ENCODE assay signal across 9 cellular contexts in the genomic region with DNA sequence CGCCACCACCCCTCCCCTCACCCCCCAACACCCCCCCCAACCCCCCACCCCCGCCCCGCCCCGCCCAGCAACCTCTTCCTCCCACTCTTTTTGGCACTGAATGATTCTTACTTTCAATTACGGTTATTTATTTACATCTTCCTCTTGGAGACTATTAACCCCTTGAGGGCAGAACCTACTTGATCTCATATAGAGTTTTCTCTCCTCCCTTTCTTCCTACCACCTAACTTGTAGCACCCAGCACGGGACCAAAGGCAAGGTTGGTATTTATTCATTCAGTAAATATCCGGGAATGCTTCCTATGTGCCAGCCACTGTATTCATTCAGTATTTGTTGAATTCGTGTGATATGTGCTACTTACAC. TPM values are rescaled to one million over a fixed set of nuclear protein-coding genes. Genes with fewer than 3 reads are reported as not detected.
DNase-seq lines count a peak whose midpoint lies in the region; TF ChIP-seq lines count a peak whose summit lies in the region.
"Had no signal": no experiment of that assay in that cellular context is flagged by ENCODE, and none has a peak within 500 bp of the region (broad histone marks: within the 10 kb centered on the region; RNA-seq: fewer than 3 reads in every experiment).

No MANE protein-coding gene starts in this region.

- H3K27me3 ChIP-seq in H9 (ENCODE audit: insufficient read depth, low read length) (peaks cover 12% of the 10 kb centered on the region; the same call in 1 of the 2 replicates), esophagus squamous epithelium (peaks cover 0 to 4% (median 0%) of the 10 kb centered on the region in 4 donors), sigmoid colon (no peaks in the 10 kb centered on the region)

- H3K79me1 ChIP-seq in H9 (ENCODE audit: insufficient read depth, low read depth, low read length, poor library complexity, severe bottlenecking) = no peaks in the 10 kb centered on the region

- peaks cover 40% of the 10 kb centered on the region for H3K27me3 Mint-ChIP-seq in H9 (ENCODE audit: low read depth)

- H3K4ac ChIP-seq in H9 (ENCODE audit: low read depth, low read length) = no peak overlapping the region

- H2BK20ac ChIP-seq in H9 (ENCODE audit: low read depth, low read length, poor library complexity, severe bottlenecking) = no peak overlapping the region

- TF ChIP-seq POLR2A in esophagus squamous epithelium (IDR thresholded peaks at IDR 0.05) (no peak), sigmoid colon (IDR thresholded peaks at IDR 0.05) (no peak)

- H3K9ac ChIP-seq in H9 (ENCODE audit: extremely low read depth, insufficient read length, low read length) = no peak overlapping the region

- H3K4me1 Mint-ChIP-seq in H9 = peaks cover 36 to 49% of the 10 kb centered on the region in 2 experiments

- H3K27ac ChIP-seq in H9 (ENCODE audit: insufficient read length, low read depth, low read length) (no peak overlapping the region), esophagus squamous epithelium (peak overlapping the region in 3 of 4 donors; percentile 94 to 97 (median 97)), sigmoid colon (peak overlapping the region; percentile 93 to 98 (median 95))

- H3K36me3 Mint-ChIP-seq in H9 (ENCODE audit: insufficient read depth in 1 of 3, low read depth in 3 of 3) = peaks cover 0 to 10% (median 0%) of the 10 kb centered on the region in 3 experiments; a peak in 2 of 7 replicates

- H4K8ac ChIP-seq in H9 (replicated peaks; ENCODE audit: insufficient read length, low read depth, low read length) = no peak overlapping the region

- no peak for TF ChIP-seq EP300 in sigmoid colon (IDR thresholded peaks at IDR 0.05)

- no peak overlapping the region for H4K5ac ChIP-seq in H9 (ENCODE audit: insufficient read length, low read depth, low read length)

- no peak overlapping the region for H2BK120ac ChIP-seq in H9 (ENCODE audit: low read depth, low read length, poor library complexity, severe bottlenecking)

- H3K14ac ChIP-seq in H9 (ENCODE audit: insufficient read depth, low read length) = no peak overlapping the region

- peaks cover 12% of the 10 kb centered on the region for H3K23me2 ChIP-seq in H9 (ENCODE audit: insufficient read length, low read depth, low read length, poor library complexity, severe bottlenecking)

- no peak for TF ChIP-seq CTCF in H9 (conservative IDR thresholded peaks at IDR 0.05)
- TF ChIP-seq CTCF in esophagus squamous epithelium (IDR thresholded peaks at IDR 0.05) = no peak
- TF ChIP-seq CTCF in sigmoid colon (IDR thresholded peaks at IDR 0.05) = no peak

- H3K18ac ChIP-seq in H9 (ENCODE audit: insufficient read length, low read depth, low read length) = no peak overlapping the region

- no peak overlapping the region for H2AFZ ChIP-seq in H9 (ENCODE audit: low read length)

- H3K56ac ChIP-seq in H9 (ENCODE audit: insufficient read length, low read depth, low read length) = no peak overlapping the region

- H3K23ac ChIP-seq in H9 (ENCODE audit: insufficient read length, low read depth, low read length) = no peak overlapping the region

- H4K20me1 ChIP-seq in H9 (ENCODE audit: control insufficient read depth, insufficient read depth, insufficient read length) = no peaks in the 10 kb centered on the region

- no peak overlapping the region for H3K4me2 ChIP-seq in H9 (ENCODE audit: insufficient read depth, insufficient read length, low read length)

- H3K36me3 ChIP-seq in esophagus squamous epithelium (no peaks in the 10 kb centered on the region), sigmoid colon (no peaks in the 10 kb centered on the region)

- peak overlapping the region; percentile 22 to 61; a peak in 3 of 5 replicates for H3K4me3 Mint-ChIP-seq in H9

- H3K4me1 ChIP-seq in H9 (ENCODE audit: insufficient read depth, low read length) (peaks cover 7% of the 10 kb centered on the region; the same call in 1 of the 2 replicates), esophagus squamous epithelium (peaks cover 9 to 45% (median 21%) of the 10 kb centered on the region in 3 donors), sigmoid colon (peaks cover 0 to 31% (median 27%) of the 10 kb centered on the region in 4 donors)

- no peak overlapping the region for H2BK5ac ChIP-seq in H9 (ENCODE audit: insufficient read length, low read length)

- WGBS in H9 (ENCODE audit: extremely low coverage, insufficient read length, low lambda C conversion rate) = no CpG with 5 or more reads among the region's 8 CpGs
- 18 to 20% methylated on average over 8 of the region's 8 CpGs for WGBS in esophagus squamous epithelium, 2 donors
- 7 to 30% methylated on average over 8 of the region's 8 CpGs for WGBS in sigmoid colon, 2 donors

- H3K9me3 ChIP-seq in H9 (ENCODE audit: control insufficient read depth, low read depth, low read length) = no peaks in the 10 kb centered on the region
- no peaks in the 10 kb centered on the region for H3K9me3 ChIP-seq in esophagus squamous epithelium
- no peaks in the 10 kb centered on the region for H3K9me3 ChIP-seq in sigmoid colon

- no peaks in the 10 kb centered on the region for H3K79me2 ChIP-seq in H9 (ENCODE audit: insufficient read depth, low read length)

- no peak overlapping the region for H2AK5ac ChIP-seq in H9 (ENCODE audit: insufficient read length, low read length)

- H3K4me3 ChIP-seq in esophagus squamous epithelium (peak overlapping the region in 2 of 4 donors; percentile 85 to 93), sigmoid colon (peak overlapping the region in 3 of 4 donors; percentile 62 to 79 (median 73))

- H2BK12ac ChIP-seq in H9 (ENCODE audit: insufficient read length, low read depth, low read length) = no peak overlapping the region

- H2BK15ac ChIP-seq in H9 (ENCODE audit: low read depth, low read length) = no peak overlapping the region

- intact Hi-C loops in esophagus squamous epithelium (cut with DNase I) (no loop called here), sigmoid colon (cut with DNase I) (loop anchor here (2.0 to 10.0 kb wide), 3 partner anchors 63 to 223 kb away; a partner anchor contains a TSS)

- H4K91ac ChIP-seq in H9 (ENCODE audit: insufficient read length, low read depth, low read length) = no peak overlapping the region

- H3K27ac Mint-ChIP-seq in H9 = peak overlapping the region in 1 of 3 experiments; percentile 27; a peak in 1 of 7 replicates
- H3K27ac Mint-ChIP-seq: activated CD4-positive, alpha-beta T cell treated with anti-CD3 and anti-CD28 coated beads for 36 hours had no signal

- H3K9me3 Mint-ChIP-seq in H9 = no peaks in the 10 kb centered on the region

- no peak overlapping the region for H3T11ph ChIP-seq in H9 (ENCODE audit: low read length)

- no peak for DNase-seq in H9
- peak; percentile 82 for DNase-seq in OCI-M1 (lab: John Stamatoyannopoulos, UW)
- DNase-seq in esophagus squamous epithelium (lab: John Stamatoyannopoulos, UW) = no peak
- DNase-seq in sigmoid colon = no peak
- DNase-seq in NOMO-1 (lab: John Stamatoyannopoulos, UW; ENCODE audit: unreplicated experiment in 2 of 2) = no peak
- no peak for DNase-seq in NCI-H1092 (lab: John Stamatoyannopoulos, UW)
- DNase-seq in superior temporal gyrus (ENCODE audit: extremely low spot score) = no peak
- DNase-seq: activated CD4-positive, alpha-beta T cell treated with anti-CD3 and anti-CD28 coated beads for 36 hours; NCI-H524 had no signal

RNA-seq across cellular contexts. Expression of a gene that starts 1.2 kb away (rescaled TPM):
- total RNA-seq in H9 (2021) (5.6 and 6.4 TPM in 2 replicates), esophagus squamous epithelium (10 to 100 TPM; 10.2 to 18.8 (median 13.8) TPM), sigmoid colon (10 to 100 TPM; 12.8 to 16.8 (median 14.4) TPM)
- 10 to 100 TPM in 2 of 3 donors, 1 to 10 TPM in 1; 6.0 to 17.4 (median 15.3) TPM for polyA plus RNA-seq in sigmoid colon
